Comparison of ENCODE assay signal across 1 cellular context in genomic region chrX:39850630-39851152, GRCh38.
TF ChIP-seq lines count a peak whose summit lies in the region.

No MANE protein-coding gene starts in this region.

TF ChIP-seq in K562, 482 proteins besides CTCF, POLR2A, EP300 and RAD21 (continued from another document and continues in another):
- TF ChIP-seq ARID3A (IDR thresholded peaks at IDR 0.05; ENCODE audit: borderline replicate concordance, low read depth, low read length) (peak; percentile 26; the same call in 1 of the 2 replicates), HNRNPL (IDR thresholded peaks at IDR 0.05; ENCODE audit: low read depth, low read length) (no peak), TBL1XR1 (IDR thresholded peaks at IDR 0.05; ENCODE audit: low read length in 2 of 2) (peak; percentile 38 to 80; a peak in 2 of 4 replicates), BCOR (IDR thresholded peaks at IDR 0.05) (no peak), JUND (IDR thresholded peaks at IDR 0.05; ENCODE audit: borderline replicate concordance, low read depth, low read length) (peak; percentile 62), JUND (tag; IDR thresholded peaks at IDR 0.05; ENCODE audit: borderline replicate concordance, low read depth, low read length) (peak; percentile 63; the same call in 1 of the 3 replicates), NR2C2 (CRISPR knock-in tag; IDR thresholded peaks at IDR 0.05) (no peak), NR2C2 (tag; IDR thresholded peaks at IDR 0.05) (peak; percentile 50), KDM1A (IDR thresholded peaks at IDR 0.05) (peak; percentile 54 to 67; a peak in 3 of 4 replicates), DDX20 (tag; IDR thresholded peaks at IDR 0.05; ENCODE audit: low read depth) (no peak), ZNF354B (CRISPR knock-in tag; IDR thresholded peaks at IDR 0.05) (no peak), RNF2 (IDR thresholded peaks at IDR 0.05) (peak; percentile 91), NCOA1 (IDR thresholded peaks at IDR 0.05; ENCODE audit: low read depth) (peak; percentile 68; the same call in 1 of the 2 replicates), CTBP1 (IDR thresholded peaks at IDR 0.05; ENCODE audit: borderline replicate concordance) (peak; percentile 76), PATZ1 (CRISPR knock-in tag; IDR thresholded peaks at IDR 0.05; ENCODE audit: borderline replicate concordance) (no peak), ZBTB12 (CRISPR knock-in tag; IDR thresholded peaks at IDR 0.05) (no peak), ZBTB49 (CRISPR knock-in tag; IDR thresholded peaks at IDR 0.05; ENCODE audit: borderline replicate concordance) (no peak), ESRRA (IDR thresholded peaks at IDR 0.05; ENCODE audit: borderline replicate concordance, low read depth) (no peak), GABPA (tag; conservative IDR thresholded peaks at IDR 0.05; ENCODE audit: low read depth) (peak; percentile 79), RCOR1 (IDR thresholded peaks at IDR 0.05; ENCODE audit: borderline replicate concordance in 1 of 2, low read depth in 2 of 2, low read length in 2 of 2) (peak in 1 of 2 experiments; percentile 79; a peak in 2 of 4 replicates), IRF2 (CRISPR knock-in tag; IDR thresholded peaks at IDR 0.05) (no peak), MNT (conservative IDR thresholded peaks at IDR 0.05) (peak in 1 of 2 experiments; percentile 49; a peak in 1 of 4 replicates), E2F3 (CRISPR knock-in tag; IDR thresholded peaks at IDR 0.05) (no peak), FOXK2 (conservative IDR thresholded peaks at IDR 0.05 in 1 of 2, IDR thresholded peaks at IDR 0.05 in 1 of 2; ENCODE audit: low read depth in 2 of 2) (peak; percentile 32 to 55; a peak in 3 of 4 replicates), TAF9B (IDR thresholded peaks at IDR 0.05; ENCODE audit: partially characterized antibody) (peak; percentile 37), ZNF253 (CRISPR knock-in tag; conservative IDR thresholded peaks at IDR 0.05) (no peak), NFE2 (IDR thresholded peaks at IDR 0.05; ENCODE audit: low read depth) (peak; percentile 67), ATF6 (CRISPR knock-in tag; IDR thresholded peaks at IDR 0.05) (no peak), MECOM (CRISPR knock-in tag; IDR thresholded peaks at IDR 0.05) (peak; percentile 52; the same call in 1 of the 2 replicates), ZNF3 (CRISPR knock-in tag; IDR thresholded peaks at IDR 0.05) (no peak), ELF1 (tag; IDR thresholded peaks at IDR 0.05) (peak; percentile 64), EP400 (IDR thresholded peaks at IDR 0.05) (peak; percentile 36), KLF16 (IDR thresholded peaks at IDR 0.05) (peak; percentile 74; the same call in 1 of the 2 replicates), VEZF1 (CRISPR knock-in tag; IDR thresholded peaks at IDR 0.05) (peak; percentile 78), THRAP3 (IDR thresholded peaks at IDR 0.05; ENCODE audit: borderline replicate concordance) (no peak), ARID1B (IDR thresholded peaks at IDR 0.05) (peak; percentile 86), ZNF77 (CRISPR knock-in tag; IDR thresholded peaks at IDR 0.05) (no peak), PRDM10 (IDR thresholded peaks at IDR 0.05; ENCODE audit: partially characterized antibody) (peak; percentile 71)
